Comparison of ENCODE assay signal across 31 cellular contexts in genomic region chr13:72390909-72391308, GRCh38.
DNase-seq lines count a peak whose midpoint lies in the region; ATAC-seq, FAIRE-seq and TF ChIP-seq lines count a peak whose summit lies in the region.
"Had no signal": no experiment of that assay in that cellular context is flagged by ENCODE, and none has a peak within 500 bp of the region (broad histone marks: within the 10 kb centered on the region; RNA-seq: fewer than 3 reads in every experiment).

No MANE protein-coding gene starts in this region.

- H4K8ac ChIP-seq in IMR-90 (ENCODE audit: low read depth in 2 of 2, low read length in 2 of 2) = no peak overlapping the region

- H3K4me1 ChIP-seq in IMR-90 (ENCODE audit: control insufficient read depth, insufficient read depth, low read length) (no peaks in the 10 kb centered on the region), astrocyte (ENCODE audit: insufficient read depth, low read length) (no peaks in the 10 kb centered on the region)
- H3K4me1 ChIP-seq: colonic mucosa, right atrium auricular region had no signal

- H4K20me1 ChIP-seq in IMR-90 (ENCODE audit: insufficient read depth, low read length) (no peaks in the 10 kb centered on the region), astrocyte (ENCODE audit: insufficient read depth, low read length) (no peaks in the 10 kb centered on the region)

- no peaks in the 10 kb centered on the region for H3K9me3 ChIP-seq in IMR-90 (ENCODE audit: control insufficient read depth, insufficient read depth, low read length)
- H3K9me3 ChIP-seq in astrocyte (ENCODE audit: insufficient read depth, low read depth, low read length) = no peaks in the 10 kb centered on the region
- H3K9me3 ChIP-seq: colonic mucosa, right atrium auricular region had no signal

- H3K56ac ChIP-seq in IMR-90 (ENCODE audit: extremely low read depth, insufficient read depth, low read length) = no peak overlapping the region

- in situ Hi-C loops in IMR-90 (cut with MboI; ENCODE audit: low sequenced_read_pairs) = no loop called here

- H2BK5ac ChIP-seq in IMR-90 (ENCODE audit: low read depth, low read length, poor library complexity, severe bottlenecking) = no peak overlapping the region

- CTCF ChIA-PET in IMR-90 (lab: Yijun Ruan, JAX) = no interaction called here

- dilution Hi-C loops in IMR-90 (cut with HindIII; ENCODE audit: low sequenced_read_pairs, unreplicated experiment) = no loop called here

- H4K91ac ChIP-seq in IMR-90 (ENCODE audit: insufficient read depth, low read depth, low read length) = no peak overlapping the region

- DNase-seq in A172 (ENCODE audit: low spot score) (peak; percentile 61), IMR-90 (no peak), astrocyte (ENCODE audit: low read depth) (peak; percentile 44), iris pigment epithelial cell (ENCODE audit: low read depth) (peak; percentile 21), DMS153 (lab: John Stamatoyannopoulos, UW) (no peak), SW 1271 (lab: John Stamatoyannopoulos, UW) (no peak), NOMO-1 (lab: John Stamatoyannopoulos, UW; ENCODE audit: unreplicated experiment in 2 of 2) (no peak), HCEC 1CT (no peak)
- DNase-seq: activated CD4-positive, alpha-beta T cell treated with anti-CD3 and anti-CD28 coated beads, Interleukin-2, amount 50 U/mL, for 1 hour; activated CD8-positive, alpha-beta memory T cell treated with anti-CD3 and anti-CD28 coated beads, Interleukin-2, amount 50 U/mL, for 4 hours; activated naive CD8-positive, alpha-beta T cell treated with anti-CD3 and anti-CD28 coated beads for 36 hours; brain microvascular endothelial cell; C1 segment of cervical spinal cord; colonic mucosa; foreskin fibroblast; GOT3; hypothalamus; islet precursor cell; mesendoderm; naive B cell; NCI-H1436; NCI-H2171 treated with DMSO at 0.1 percent for 48 hours; NCI-H526 treated with DMSO at 0.1 percent for 48 hours had no signal

- no peak overlapping the region for H3K18ac ChIP-seq in IMR-90 (ENCODE audit: low read depth, low read length)

- FAIRE-seq in astrocyte (lab: Jason Lieb, UNC) = no peak
- FAIRE-seq: A204.1, GM12878, GM19239 had no signal

- no peak overlapping the region for H3K27ac ChIP-seq in IMR-90 (ENCODE audit: insufficient read depth, low read length)
- H3K27ac ChIP-seq in astrocyte (ENCODE audit: low read depth, low read length) = no peak overlapping the region
- H3K27ac ChIP-seq: brain microvascular endothelial cell, colonic mucosa, right atrium auricular region, VCaP had no signal

- H3K4me1 Mint-ChIP-seq in astrocyte (ENCODE audit: low read depth, unreplicated experiment) = peaks cover 6% of the 10 kb centered on the region
- H3K4me1 Mint-ChIP-seq: activated naive CD8-positive, alpha-beta T cell treated with anti-CD3 and anti-CD28 coated beads for 36 hours; naive B cell had no signal

- H3K4me2 ChIP-seq in IMR-90 (ENCODE audit: low read depth, low read length) (no peak overlapping the region), astrocyte (ENCODE audit: low read length) (no peak overlapping the region)

- no peak overlapping the region for H3K9ac ChIP-seq in IMR-90 (ENCODE audit: low read depth, low read length)
- H3K9ac ChIP-seq in astrocyte (ENCODE audit: low read length) = no peak overlapping the region

- H2AK9ac ChIP-seq in IMR-90 (replicated peaks; ENCODE audit: low read depth, low read length, poor library complexity) = no peak overlapping the region

- no peaks in the 10 kb centered on the region for H3K9me1 ChIP-seq in IMR-90 (ENCODE audit: insufficient read depth, low read length)

- H3K4me3 Mint-ChIP-seq in astrocyte (ENCODE audit: unreplicated experiment) = no peak overlapping the region
- H3K4me3 Mint-ChIP-seq: activated naive CD8-positive, alpha-beta T cell treated with anti-CD3 and anti-CD28 coated beads for 36 hours; naive B cell; T-helper 1 cell treated with Interleukin-12 subunit alpha and Interleukin-12 subunit beta and Interleukin-4 antibody, amounts not matched to agents 30 μg/mL and 1 μg/mL, for 36 hours; type B pancreatic cell had no signal

- no peak for TF ChIP-seq POLR2A in IMR-90 (IDR thresholded peaks at IDR 0.05; ENCODE audit: low read depth, low read length)

- BruUV-seq in IMR-90 (replicated peaks; lab: Mats Ljungman, UMichigan) = no TSS peak

- 100% methylated on average over 1 of the region's 4 CpGs; no CpG with 5 or more reads in 1 of the 2 experiments for WGBS in IMR-90 (ENCODE audit: extremely low coverage in 2 of 2, insufficient read length in 1 of 2), 2 experiments

- H3K36me3 ChIP-seq in IMR-90 (ENCODE audit: control insufficient read depth, insufficient read depth, low read length) (no peaks in the 10 kb centered on the region), astrocyte (ENCODE audit: insufficient read depth, low read length) (no peaks in the 10 kb centered on the region)
- H3K36me3 ChIP-seq: brain microvascular endothelial cell, colonic mucosa, right atrium auricular region had no signal

- H2BK120ac ChIP-seq in IMR-90 (ENCODE audit: low read depth, low read length) = no peak overlapping the region

- no peaks in the 10 kb centered on the region for H3K27me3 Mint-ChIP-seq in astrocyte (ENCODE audit: low read depth, unreplicated experiment)
- H3K27me3 Mint-ChIP-seq: activated naive CD8-positive, alpha-beta T cell treated with anti-CD3 and anti-CD28 coated beads for 36 hours; naive B cell; type B pancreatic cell had no signal

- H4K5ac ChIP-seq in IMR-90 (ENCODE audit: low read depth, low read length) = no peak overlapping the region

- TF ChIP-seq CTCF in IMR-90 (conservative IDR thresholded peaks at IDR 0.05; ENCODE audit: low read depth, low read length) (no peak), astrocyte (IDR thresholded peaks at IDR 0.05; ENCODE audit: insufficient read depth, low read depth, low read length) (no peak)

- no peak for TF ChIP-seq RAD21 in IMR-90 (IDR thresholded peaks at IDR 0.05; ENCODE audit: low read length)

- H3K14ac ChIP-seq in IMR-90 (replicated peaks; ENCODE audit: low read depth, low read length) = no peak overlapping the region

- no peak overlapping the region for H3K23ac ChIP-seq in IMR-90 (ENCODE audit: low read depth, low read length)

- no peaks in the 10 kb centered on the region for H3K79me1 ChIP-seq in IMR-90 (ENCODE audit: low read depth in 1 of 2, low read length in 2 of 2)

- no peak overlapping the region for H2BK20ac ChIP-seq in IMR-90 (ENCODE audit: low read depth, low read length)

- no peak overlapping the region for H2AK5ac ChIP-seq in IMR-90 (ENCODE audit: low read depth, low read length)

- H3K4me3 ChIP-seq in IMR-90 (ENCODE audit: insufficient read depth, low read depth, low read length) = no peak overlapping the region
- no peak overlapping the region for H3K4me3 ChIP-seq in astrocyte (ENCODE audit: insufficient read depth, low read depth, low read length)
- H3K4me3 ChIP-seq: colonic mucosa, GM12878, right atrium auricular region had no signal

- H2BK15ac ChIP-seq in IMR-90 (ENCODE audit: low read depth, low read length) = no peak overlapping the region

- no peaks in the 10 kb centered on the region for H3K27me3 ChIP-seq in IMR-90 (ENCODE audit: control insufficient read depth, insufficient read depth, low read length)
- no peaks in the 10 kb centered on the region for H3K27me3 ChIP-seq in astrocyte (ENCODE audit: insufficient read depth, low read length)
- H3K27me3 ChIP-seq: brain microvascular endothelial cell, colonic mucosa, right atrium auricular region had no signal

- H2AFZ ChIP-seq in IMR-90 (replicated peaks; ENCODE audit: low read length, poor library complexity) (no peak overlapping the region), astrocyte (ENCODE audit: low read depth, low read length) (no peak overlapping the region)

- no peaks in the 10 kb centered on the region for H3K79me2 ChIP-seq in astrocyte (ENCODE audit: insufficient read depth, low read length)

- H3K27ac Mint-ChIP-seq in astrocyte (ENCODE audit: unreplicated experiment) = no peak overlapping the region
- H3K27ac Mint-ChIP-seq: activated naive CD8-positive, alpha-beta T cell treated with anti-CD3 and anti-CD28 coated beads for 36 hours; activated T-helper 2 cell treated with anti-CD3 and anti-CD28 coated beads, Interferon-gamma antibody, Interleukin-2, Interleukin-4, amounts not matched to agents 10 μg/mL and 5 μg/mL and 100 μg/mL, durations not matched to agents 14 hours and 24 hours and 36 hours; naive B cell; T-helper 1 cell treated with Interleukin-12 subunit alpha and Interleukin-12 subunit beta and Interleukin-4 antibody, amounts not matched to agents 30 μg/mL and 1 μg/mL, for 36 hours; type B pancreatic cell had no signal

- no peak for ATAC-seq in IMR-90 (ENCODE audit: low read depth)
- ATAC-seq: GM12878 had no signal

- H3K9me3 Mint-ChIP-seq in astrocyte (ENCODE audit: unreplicated experiment) = no peaks in the 10 kb centered on the region
- H3K9me3 Mint-ChIP-seq: activated naive CD8-positive, alpha-beta T cell treated with anti-CD3 and anti-CD28 coated beads for 36 hours; activated T-helper 2 cell treated with anti-CD3 and anti-CD28 coated beads, Interferon-gamma antibody, Interleukin-2, Interleukin-4, amounts not matched to agents 10 μg/mL and 5 μg/mL and 100 μg/mL, durations not matched to agents 14 hours and 24 hours and 36 hours; T-helper 1 cell treated with Interleukin-12 subunit alpha and Interleukin-12 subunit beta and Interleukin-4 antibody, amounts not matched to agents 30 μg/mL and 1 μg/mL, for 36 hours; type B pancreatic cell had no signal

- H3K36me3 Mint-ChIP-seq in astrocyte (ENCODE audit: low read depth, unreplicated experiment) = no peaks in the 10 kb centered on the region
- H3K36me3 Mint-ChIP-seq: activated naive CD8-positive, alpha-beta T cell treated with anti-CD3 and anti-CD28 coated beads for 36 hours; naive B cell; type B pancreatic cell had no signal

- POLR2A ChIA-PET in IMR-90 (lab: Charles Lee; ENCODE audit: unreplicated experiment) = no interaction called here

- intact Hi-C loops in IMR-90 (cut with micrococcal nuclease) = no loop called here

- H3K4ac ChIP-seq in IMR-90 (ENCODE audit: low read depth, low read length) = no peak overlapping the region

TF ChIP-seq in IMR-90, 13 proteins besides CTCF, POLR2A, EP300 and RAD21:
- no peak for TF ChIP-seq MAZ (IDR thresholded peaks at IDR 0.05; ENCODE audit: borderline replicate concordance, low read depth, low read length)
- TF ChIP-seq RCOR1 (IDR thresholded peaks at IDR 0.05; ENCODE audit: insufficient replicate concordance, low read length) = no peak
- TF ChIP-seq CEBPB (IDR thresholded peaks at IDR 0.05; ENCODE audit: low read depth, low read length) = 0 out of 2 replicates have a peak, but pooled peaks have one; percentile 1

Comparison
In these comparisons a context has a peak if more than half of its experiments do, and no peak if none do; other contexts are left out.
1. DNase-seq: peak in A172 (single experiment), astrocyte (single experiment) and iris pigment epithelial cell (single experiment); none in IMR-90 (single experiment), DMS153 (single experiment), SW 1271 (0 of 2), NOMO-1 (0 of 2) and HCEC 1CT (single experiment).